In genomic region chr2:112776113-112776512, GRCh38 we compare ENCODE assay signal across 15 cellular contexts. TPM values are rescaled to one million over a fixed set of nuclear protein-coding genes. Genes with fewer than 3 reads are reported as not detected.
"Had no signal": no experiment of that assay in that cellular context is flagged by ENCODE, and none has a peak within 500 bp of the region (broad histone marks: within the 10 kb centered on the region; RNA-seq: fewer than 3 reads in every experiment).

No MANE protein-coding gene starts in this region.

- H3K27ac Mint-ChIP-seq: activated CD4-positive, alpha-beta T cell treated with anti-CD3 and anti-CD28 coated beads, Interleukin-2, amount 10 ng/mL, durations not matched to agents 7 days and 5 days; activated naive CD4-positive, alpha-beta T cell treated with anti-CD3 and anti-CD28 coated beads, Interleukin-2, amount 10 ng/mL, durations not matched to agents 7 days and 5 days; WTC11 had no signal

- H3K4me3 Mint-ChIP-seq: activated CD4-positive, alpha-beta T cell treated with anti-CD3 and anti-CD28 coated beads, Interleukin-2, amount 10 ng/mL, durations not matched to agents 7 days and 5 days; activated naive CD4-positive, alpha-beta T cell treated with anti-CD3 and anti-CD28 coated beads, Interleukin-2, amount 10 ng/mL, durations not matched to agents 7 days and 5 days; WTC11 had no signal

- DNase-seq: activated CD4-positive, alpha-beta T cell treated with anti-CD3 and anti-CD28 coated beads, Interleukin-2, amount 10 ng/mL, durations not matched to agents 7 days and 5 days; activated CD8-positive, alpha-beta memory T cell treated with anti-CD3 and anti-CD28 coated beads, Interleukin-2, amount 50 U/mL, for 4 hours; body of pancreas; head of caudate nucleus; naive thymus-derived CD4-positive, alpha-beta T cell; posterior cingulate gyrus; stimulated activated CD4-positive, alpha-beta T cell treated with anti-CD3 and anti-CD28 coated beads, Interleukin-15, amount 100 ng/mL, for 24 hours; stimulated activated CD4-positive, alpha-beta T cell treated with anti-CD3 and anti-CD28 coated beads, Interleukin-4, amount 100 ng/mL, for 4 hours; transverse colon had no signal

- H3K9me3 Mint-ChIP-seq: activated CD4-positive, alpha-beta T cell treated with anti-CD3 and anti-CD28 coated beads, Interleukin-2, amount 10 ng/mL, durations not matched to agents 7 days and 5 days; WTC11 had no signal

- H3K27me3 ChIP-seq: body of pancreas, transverse colon had no signal

- H3K27ac ChIP-seq: body of pancreas, transverse colon had no signal

- H3K36me3 ChIP-seq: transverse colon had no signal

- H3K4me1 ChIP-seq: body of pancreas, transverse colon had no signal

- H3K4me3 ChIP-seq: body of pancreas, transverse colon had no signal

- ATAC-seq: body of pancreas; naive thymus-derived CD4-positive, alpha-beta T cell; WTC11 had no signal

- H3K9me3 ChIP-seq: body of pancreas, transverse colon had no signal

- H3K36me3 Mint-ChIP-seq: WTC11 had no signal

RNA-seq across cellular contexts. Expression of gene IL1A, which starts 8.2 kb away (rescaled TPM):
- total RNA-seq: body of pancreas, lung microvascular endothelial cell, skeletal muscle tissue, subcutaneous adipose tissue, transverse colon had no signal
- polyA plus RNA-seq: naive thymus-derived CD4-positive, alpha-beta T cell had no signal

RNA-seq across cellular contexts. Expression of gene CKAP2L, which starts 11.7 kb away (rescaled TPM):
- polyA plus RNA-seq: naive thymus-derived CD4-positive, alpha-beta T cell had no signal

RNA-seq across cellular contexts. Expression of gene NT5DC4, which starts 55.3 kb away (rescaled TPM):
- total RNA-seq: activated CD4-positive, alpha-beta T cell treated with anti-CD3 and anti-CD28 coated beads, Interleukin-2, amount 10 ng/mL, durations not matched to agents 7 days and 5 days; body of pancreas; lung microvascular endothelial cell; skeletal muscle tissue; subcutaneous adipose tissue; transverse colon; WTC11 had no signal
- polyA plus RNA-seq: esophagus; naive thymus-derived CD4-positive, alpha-beta T cell had no signal
